In genomic region chr7:95558866-95559265, GRCh38 we compare ENCODE assay signal across 16 cellular contexts. TPM values are rescaled to one million over a fixed set of nuclear protein-coding genes. Genes with fewer than 3 reads are reported as not detected.
DNase-seq lines count a peak whose midpoint lies in the region; ATAC-seq and TF ChIP-seq lines count a peak whose summit lies in the region.
"Had no signal": no experiment of that assay in that cellular context is flagged by ENCODE, and none has a peak within 500 bp of the region (broad histone marks: within the 10 kb centered on the region; RNA-seq: fewer than 3 reads in every experiment).

No MANE protein-coding gene starts in this region.

- WGBS in body of pancreas, 2 donors: 35 to 37% methylated on average over 3 of the region's 3 CpGs
- 33% methylated on average over 3 of the region's 3 CpGs for WGBS in liver
- 73 to 79% methylated on average over 3 of the region's 3 CpGs for WGBS in heart right ventricle, 2 donors

- H3K9ac ChIP-seq in liver (ENCODE audit: low read depth in 1 of 2, low read length in 2 of 2): no peak overlapping the region
- H3K9ac ChIP-seq: BLaER1 treated with 17β-estradiol and CSF1 and Interleukin-3, amounts not matched to agents 10 nM and 100 nM; GM23248 had no signal

- intact Hi-C loops in body of pancreas (cut with DNase I) (no loop called here), heart right ventricle (cut with DNase I) (no loop called here)

- peaks cover 22% of the 10 kb centered on the region for H3K4me1 ChIP-seq in body of pancreas
- H3K4me1 ChIP-seq in liver (ENCODE audit: control insufficient read depth in 4 of 4, insufficient read depth in 4 of 4, low read length in 3 of 4): peaks cover 8 to 49% (median 45%) of the 10 kb centered on the region in 4 donors
- H3K4me1 ChIP-seq in heart right ventricle: peaks cover 0 to 5% (median 0%) of the 10 kb centered on the region in 9 donors
- H3K4me1 ChIP-seq in SJCRH30: no peaks in the 10 kb centered on the region
- H3K4me1 ChIP-seq: A549 had no signal

- no peak for DNase-seq in body of pancreas
- DNase-seq in heart right ventricle: no peak
- no peak for DNase-seq in NCI-H748 (lab: John Stamatoyannopoulos, UW; ENCODE audit: unreplicated experiment)
- no peak for DNase-seq in SJCRH30
- DNase-seq: AML-193; CD4-positive, CD25-positive, alpha-beta regulatory T cell; DMS53; GF-D8; GM23248; H7; IMR-90 had no signal

- H3K4me3 ChIP-seq in body of pancreas (no peak overlapping the region), liver (ENCODE audit: low read depth in 1 of 3, low read length in 3 of 3) (no peak overlapping the region), heart right ventricle (no peak overlapping the region), SJCRH30 (no peak overlapping the region)
- H3K4me3 ChIP-seq: A549; BLaER1 treated with 17β-estradiol and CSF1 and Interleukin-3, amounts not matched to agents 10 nM and 100 nM; GM23248 had no signal

- TF ChIP-seq EP300 in Ishikawa (IDR thresholded peaks at IDR 0.05; ENCODE audit: borderline replicate concordance): no peak

- H3K27me3 ChIP-seq in body of pancreas (no peaks in the 10 kb centered on the region), liver (ENCODE audit: control insufficient read depth in 4 of 4, insufficient read depth in 4 of 4, low read length in 3 of 4) (no peaks in the 10 kb centered on the region), heart right ventricle (no peaks in the 10 kb centered on the region), SJCRH30 (no peaks in the 10 kb centered on the region)
- H3K27me3 ChIP-seq: BLaER1 treated with 17β-estradiol and CSF1 and Interleukin-3, amounts not matched to agents 10 nM and 100 nM had no signal

- ATAC-seq in body of pancreas: peak; percentile 56
- ATAC-seq in heart right ventricle: no peak
- ATAC-seq: A549 had no signal

- H3K27ac ChIP-seq in body of pancreas: no peak overlapping the region
- H3K27ac ChIP-seq in liver (ENCODE audit: low read depth in 1 of 2, low read length in 2 of 2): peak overlapping the region; percentile 44 to 61
- H3K27ac ChIP-seq in heart right ventricle: no peak overlapping the region
- H3K27ac ChIP-seq in SJCRH30: no peak overlapping the region
- H3K27ac ChIP-seq: A549; BLaER1 treated with 17β-estradiol and CSF1 and Interleukin-3, amounts not matched to agents 10 nM and 100 nM; GM23248; HL-60 had no signal

- no peak for TF ChIP-seq RAD21 in Ishikawa (IDR thresholded peaks at IDR 0.05; ENCODE audit: low read depth)
- peak in 1 of 2 donors; percentile 21 for TF ChIP-seq RAD21 in liver (IDR thresholded peaks at IDR 0.05)

- no peaks in the 10 kb centered on the region for H3K36me3 ChIP-seq in body of pancreas (replicated peaks in 1 of 2; ENCODE audit: insufficient read depth in 1 of 2, low read depth in 2 of 2)
- H3K36me3 ChIP-seq in liver (ENCODE audit: control insufficient read depth in 4 of 4, insufficient read depth in 3 of 4, low read depth in 1 of 4, low read length in 3 of 4): no peaks in the 10 kb centered on the region
- H3K36me3 ChIP-seq in heart right ventricle: no peaks in the 10 kb centered on the region
- H3K36me3 ChIP-seq in SJCRH30: no peaks in the 10 kb centered on the region
- H3K36me3 ChIP-seq: BLaER1 treated with 17β-estradiol and CSF1 and Interleukin-3, amounts not matched to agents 10 nM and 100 nM had no signal

- TF ChIP-seq CTCF in body of pancreas (IDR thresholded peaks at IDR 0.05) (no peak), liver (IDR thresholded peaks at IDR 0.05; ENCODE audit: low read depth, low read length, missing input control) (no peak), heart right ventricle (IDR thresholded peaks at IDR 0.05) (no peak)

- H3K9me3 ChIP-seq in body of pancreas (no peaks in the 10 kb centered on the region), liver (ENCODE audit: control insufficient read depth in 4 of 4, low read length in 3 of 4) (no peaks in the 10 kb centered on the region), heart right ventricle (peaks cover 0 to 10% (median 0%) of the 10 kb centered on the region in 11 donors), SJCRH30 (replicated peaks) (no peaks in the 10 kb centered on the region)
- H3K9me3 ChIP-seq: A549; BLaER1 treated with 17β-estradiol and CSF1 and Interleukin-3, amounts not matched to agents 10 nM and 100 nM had no signal

- no peak for TF ChIP-seq POLR2A in body of pancreas (IDR thresholded peaks at IDR 0.05)

TF ChIP-seq in Ishikawa, 13 proteins besides CTCF, POLR2A, EP300 and RAD21:
- no peak for TF ChIP-seq NFIC (IDR thresholded peaks at IDR 0.05)
- no peak for TF ChIP-seq TCF12 (IDR thresholded peaks at IDR 0.05; ENCODE audit: low read depth)
- TF ChIP-seq USF1 (IDR thresholded peaks at IDR 0.05): peak; percentile 43; the same call in 1 of the 2 replicates
- no peak for TF ChIP-seq CEBPB (IDR thresholded peaks at IDR 0.05)
- no peak for TF ChIP-seq YY1 (IDR thresholded peaks at IDR 0.05; ENCODE audit: low read depth)
- TF ChIP-seq REST (IDR thresholded peaks at IDR 0.05; ENCODE audit: low read depth): no peak

TF ChIP-seq in liver, 16 proteins besides CTCF, POLR2A, EP300 and RAD21:
- no peak for TF ChIP-seq REST (IDR thresholded peaks at IDR 0.05)
- no peak for TF ChIP-seq MAX (IDR thresholded peaks at IDR 0.05)
- TF ChIP-seq SP1 (IDR thresholded peaks at IDR 0.05): peak; percentile 56
- no peak for TF ChIP-seq GABPA (IDR thresholded peaks at IDR 0.05 in 1 of 2, conservative IDR thresholded peaks at IDR 0.05 in 1 of 2)
- peak; percentile 78 to 82 for TF ChIP-seq HNF4A (conservative IDR thresholded peaks at IDR 0.05)
- TF ChIP-seq RXRA (IDR thresholded peaks at IDR 0.05): peak; percentile 73 to 78
- no peak for TF ChIP-seq YY1 (IDR thresholded peaks at IDR 0.05)
- TF ChIP-seq ATF3 (IDR thresholded peaks at IDR 0.05): peak; percentile 66
- peak in 1 of 2 donors; percentile 24 for TF ChIP-seq JUND (IDR thresholded peaks at IDR 0.05)
- no peak for TF ChIP-seq HNF4G (IDR thresholded peaks at IDR 0.05)
- peak; percentile 71 for TF ChIP-seq NR2F2 (IDR thresholded peaks at IDR 0.05)
- no peak for TF ChIP-seq EGR1 (IDR thresholded peaks at IDR 0.05; ENCODE audit: low read depth in 2 of 2)
- no peak for TF ChIP-seq ZBTB33 (IDR thresholded peaks at IDR 0.05)
- TF ChIP-seq TAF1 (conservative IDR thresholded peaks at IDR 0.05): no peak
- TF ChIP-seq FOXA1 (IDR thresholded peaks at IDR 0.05): no peak
- TF ChIP-seq FOXA2 (IDR thresholded peaks at IDR 0.05): no peak

RNA-seq across cellular contexts. Expression of gene PDK4, which starts 37.5 kb away (rescaled TPM):
- total RNA-seq in body of pancreas: 100 to 1,000 TPM; 234 to 308 TPM
- total RNA-seq in liver: 100 to 1,000 TPM in 1 of 2 donors, 1 to 10 TPM in 1; 6.3 to 116 TPM
- polyA plus RNA-seq in liver: 10 to 100 TPM; 31.0 to 69.1 TPM
- 1,000 to 10,000 TPM in 3 of 10 donors, 100 to 1,000 TPM in 5, 10 to 100 TPM in 2; 63.0 to 2,183 (median 269) TPM for total RNA-seq in heart right ventricle
- polyA plus RNA-seq in heart right ventricle: 100 to 1,000 TPM; 114 to 369 TPM
- 1.4 and 1.5 TPM in 2 replicates for total RNA-seq in SJCRH30 (2014; rRNA removed; shearing (Covaris generic))
- total RNA-seq: CD4-positive, CD25-positive, alpha-beta regulatory T cell had no signal
- polyA plus RNA-seq: CD4-positive, CD25-positive, alpha-beta regulatory T cell had no signal

Comparison
In these comparisons a context has a peak if more than half of its experiments do, and no peak if none do; other contexts are left out.
1. H3K27ac ChIP-seq: peak in liver (2 of 2); none in body of pancreas (0 of 4), heart right ventricle (0 of 10) and SJCRH30 (single experiment).